1 cellular context compared by ENCODE assay signal in genomic region chr17:18933102-18934058, GRCh38.
A peak's percentile ranks its signal among the peaks of the same experiment; 100 is the strongest.
TF ChIP-seq lines count a peak whose summit lies in the region.

No MANE protein-coding gene starts in this region.

TF ChIP-seq in HepG2, 621 proteins besides CTCF, POLR2A, EP300 and RAD21 (continued from another document):
- 0 out of 2 replicates have a peak, but pooled peaks have one; percentile 16 for TF ChIP-seq POLR2G (IDR thresholded peaks at IDR 0.05; ENCODE audit: low read depth, low read length)
- TF ChIP-seq NFYC (CRISPR knock-in tag; IDR thresholded peaks at IDR 0.05), result no peak
- TF ChIP-seq TEAD3 (CRISPR knock-in tag; optimal IDR thresholded peaks at IDR 0.05; ENCODE audit: borderline replicate concordance), result no peak
